In the genomic region with DNA sequence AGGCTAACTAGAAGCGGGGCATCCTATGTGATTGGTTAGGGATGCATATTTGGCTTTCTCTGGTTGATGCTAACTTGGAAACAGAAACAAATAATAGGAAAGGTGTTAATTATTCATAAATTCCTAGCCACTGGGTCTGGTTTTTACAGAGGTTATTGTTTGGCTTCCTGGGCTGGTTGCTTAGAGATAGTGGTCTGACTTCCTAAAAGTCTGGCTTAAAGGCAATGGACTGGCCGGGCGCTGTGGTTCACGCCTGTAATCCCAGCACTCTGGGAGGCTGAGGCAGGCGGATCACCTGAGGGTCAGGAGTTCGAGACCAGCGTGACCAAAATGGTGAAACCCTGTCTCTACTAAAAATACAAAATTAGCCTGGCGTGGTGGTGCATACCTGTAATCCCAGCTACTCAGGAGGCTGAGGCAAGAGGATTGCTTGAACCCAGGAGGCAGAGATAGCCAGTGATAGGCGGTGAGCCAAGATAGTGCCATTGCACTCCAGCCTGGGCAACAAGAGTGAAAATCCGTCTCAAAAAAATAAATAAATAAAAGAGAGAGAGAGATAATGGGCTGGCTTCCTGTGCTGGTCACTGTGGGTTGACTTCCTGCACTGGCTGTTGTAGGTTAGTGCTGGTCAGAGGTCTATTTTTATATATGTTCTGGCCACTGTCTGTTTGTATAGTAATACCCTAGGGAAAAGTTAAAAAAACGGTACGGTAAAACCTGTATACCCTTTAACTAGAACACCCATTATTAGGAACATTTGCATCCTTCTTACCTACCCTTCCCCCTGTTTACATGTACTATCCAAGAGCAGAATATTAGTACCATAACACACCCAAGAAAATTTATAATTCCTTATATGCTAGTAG, we compare ENCODE assay signal across 1 cellular context.
TF ChIP-seq lines count a peak whose summit lies in the region.

No MANE protein-coding gene starts in this region.

TF ChIP-seq in K562, 482 proteins besides CTCF, POLR2A, EP300 and RAD21:
- TF ChIP-seq ETV1 (tag; conservative IDR thresholded peaks at IDR 0.05; ENCODE audit: low read depth), result peak; percentile 55
- no peak for TF ChIP-seq KAT7 (CRISPR knock-in tag; IDR thresholded peaks at IDR 0.05; ENCODE audit: borderline replicate concordance)
- peak; percentile 31; the same call in 1 of the 2 replicates for TF ChIP-seq NFIC (IDR thresholded peaks at IDR 0.05)
- no peak for TF ChIP-seq ZNF324 (CRISPR knock-in tag; IDR thresholded peaks at IDR 0.05)
TF ChIP-seq in K562: peak in this region for 2.
